12 cellular contexts compared by ENCODE assay signal in the genomic region with DNA sequence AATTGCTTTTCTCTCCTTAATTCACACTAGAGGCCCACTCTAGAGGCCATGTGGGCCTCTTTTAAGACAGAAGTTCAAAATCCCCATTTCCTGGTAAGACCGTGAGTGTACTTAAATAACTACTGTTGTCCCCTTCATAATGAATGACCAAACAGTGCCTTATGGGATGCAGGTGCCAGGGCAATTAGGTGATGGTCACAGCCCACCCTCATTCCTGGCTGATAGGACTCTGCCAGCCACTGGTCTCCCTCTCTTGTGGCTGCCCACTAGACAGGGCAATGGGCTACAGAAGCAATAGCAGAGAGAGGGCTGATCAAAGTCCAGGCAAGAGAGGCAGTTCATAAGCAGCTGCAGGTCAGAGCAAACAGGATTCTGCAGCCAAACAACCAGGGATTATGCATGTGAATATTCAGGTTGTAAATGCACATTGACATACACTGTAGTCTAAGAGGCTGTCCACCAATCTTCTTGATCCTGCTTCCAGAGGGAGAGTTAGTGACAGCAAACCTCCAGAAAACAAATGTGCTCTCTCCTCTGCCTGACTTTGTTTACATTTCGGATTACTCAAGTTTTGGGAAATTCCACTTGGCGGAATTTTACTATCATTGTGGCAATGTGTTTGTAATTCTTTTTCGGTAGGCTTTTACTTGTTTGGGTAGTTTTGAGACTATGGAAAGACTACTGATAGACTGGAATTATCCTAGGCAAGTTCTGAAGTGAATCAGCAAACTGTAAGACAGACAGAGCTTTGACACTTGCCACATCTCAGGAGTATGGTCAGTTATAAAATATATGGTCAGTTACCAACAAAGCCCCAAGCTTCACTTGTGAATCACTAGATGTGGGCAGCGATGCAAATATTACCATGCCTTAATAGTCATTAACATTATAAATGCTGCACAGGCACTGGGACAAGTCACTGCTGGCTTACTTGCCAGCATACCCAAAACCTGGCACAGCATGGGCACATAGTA. TPM values are rescaled to one million over a fixed set of nuclear protein-coding genes. Genes with fewer than 3 reads are reported as not detected.
DNase-seq lines count a peak whose midpoint lies in the region; ATAC-seq, FAIRE-seq and TF ChIP-seq lines count a peak whose summit lies in the region.
"Had no signal": no experiment of that assay in that cellular context is flagged by ENCODE, and none has a peak within 500 bp of the region (broad histone marks: within the 10 kb centered on the region; RNA-seq: fewer than 3 reads in every experiment).

No MANE protein-coding gene starts in this region.

- 65% methylated on average over 5 of the region's 5 CpGs for WGBS in prostate gland

- H3K4me1 ChIP-seq in endothelial cell of umbilical vein (ENCODE audit: control insufficient read depth, extremely low read depth, insufficient read depth, low read length) (peaks cover 53% of the 10 kb centered on the region), mucosa of stomach (ENCODE audit: control insufficient read depth, insufficient read depth, low read length) (peaks cover 79% of the 10 kb centered on the region), prostate gland (replicated peaks) (no peaks in the 10 kb centered on the region)

- H3K79me2 ChIP-seq in endothelial cell of umbilical vein (ENCODE audit: control insufficient read depth, insufficient read depth, low read length): peaks cover 74% of the 10 kb centered on the region

- dilution Hi-C loops in endothelial cell of umbilical vein (cut with MboI; ENCODE audit: extremely low pct_ligation_motif_present, low sequenced_read_pairs): no loop called here

- FAIRE-seq in endothelial cell of umbilical vein (lab: Jason Lieb, UNC): no peak

- no TSS peak for BruUV-seq in endothelial cell of umbilical vein (replicated peaks; lab: Mats Ljungman, UMichigan)

- CTCF ChIA-PET in endothelial cell of umbilical vein (lab: Charles Lee): interaction anchor here (0.7 to 3.9 kb wide), 4 partner anchors 9 to 21 kb away, joined by 4 to 26 read pairs (median 6); a partner anchor contains a TSS

- H3K27me3 ChIP-seq in endothelial cell of umbilical vein (ENCODE audit: control insufficient read depth in 2 of 2, insufficient read depth in 2 of 2, low read length in 2 of 2): no peaks in the 10 kb centered on the region
- no peaks in the 10 kb centered on the region for H3K27me3 ChIP-seq in mucosa of stomach (ENCODE audit: control insufficient read depth, insufficient read depth, low read length)
- no peaks in the 10 kb centered on the region for H3K27me3 ChIP-seq in prostate gland (replicated peaks; ENCODE audit: insufficient read depth)

- H3K9me1 ChIP-seq in endothelial cell of umbilical vein (replicated peaks; ENCODE audit: control insufficient read depth, extremely low read depth, insufficient read depth, low read length): no peaks in the 10 kb centered on the region

- no peak for TF ChIP-seq CTCF in endothelial cell of umbilical vein (IDR thresholded peaks at IDR 0.05; ENCODE audit: extremely low read depth in 1 of 2, insufficient read depth in 1 of 2, low read depth in 1 of 2, low read length in 2 of 2)
- no peak for TF ChIP-seq CTCF in prostate gland (IDR thresholded peaks at IDR 0.05)

- in situ Hi-C loops in Caki2 (cut with HindIII; ENCODE audit: low pct_unique_long_range_greater_than_20kb, low sequenced_read_pairs): no loop called here

- H3K27ac ChIP-seq in endothelial cell of umbilical vein (ENCODE audit: insufficient read depth, low read depth, low read length) (peak overlapping the region; percentile 97), prostate gland (no peak overlapping the region)

- H2AFZ ChIP-seq in endothelial cell of umbilical vein (ENCODE audit: low read depth, low read length): no peak overlapping the region

- no peaks in the 10 kb centered on the region for H3K36me3 ChIP-seq in endothelial cell of umbilical vein (ENCODE audit: control insufficient read depth in 2 of 2, extremely low read depth in 1 of 2, insufficient read depth in 2 of 2, low read length in 2 of 2)
- no peaks in the 10 kb centered on the region for H3K36me3 ChIP-seq in mucosa of stomach (ENCODE audit: control insufficient read depth, insufficient read depth, low read length)
- no peaks in the 10 kb centered on the region for H3K36me3 ChIP-seq in prostate gland

- H3K9me3 ChIP-seq in endothelial cell of umbilical vein (replicated peaks; ENCODE audit: control insufficient read depth, insufficient read depth, low read length) (no peaks in the 10 kb centered on the region), mucosa of stomach (ENCODE audit: control insufficient read depth, low read length) (no peaks in the 10 kb centered on the region), prostate gland (no peaks in the 10 kb centered on the region)

- no peak for TF ChIP-seq POLR2A in endothelial cell of umbilical vein (IDR thresholded peaks at IDR 0.05; ENCODE audit: low read depth, low read length)
- no peak for TF ChIP-seq POLR2A in prostate gland (IDR thresholded peaks at IDR 0.05)

- H3K9ac ChIP-seq in endothelial cell of umbilical vein (replicated peaks; ENCODE audit: extremely low read depth, insufficient read depth, low read length) (no peak overlapping the region), mucosa of stomach (ENCODE audit: low read length) (peak overlapping the region; percentile 60)

- DNase-seq in Caki2 (ENCODE audit: low read depth): peak; percentile 82
- peak; percentile 31 for DNase-seq in NCI-H226
- DNase-seq in endothelial cell of umbilical vein (ENCODE audit: low read depth, low spot score): peak; percentile 51
- DNase-seq in NOMO-1 treated with DMSO at 0.1 percent for 48 hours (lab: John Stamatoyannopoulos, UW; ENCODE audit: unreplicated experiment): no peak
- no peak for DNase-seq in prostate gland (ENCODE audit: low spot score)
- DNase-seq: activated CD4-positive, alpha-beta memory T cell treated with anti-CD3 and anti-CD28 coated beads, Interleukin-2, amount 10 ng/mL, durations not matched to agents 7 days and 5 days; CD8-positive, alpha-beta memory T cell; NCI-H2029 treated with DMSO at 0.1 percent for 48 hours; stimulated activated CD4-positive, alpha-beta T cell treated with anti-CD3 and anti-CD28 coated beads, Interleukin-4, amount 100 ng/mL, for 1 hour had no signal

- H4K20me1 ChIP-seq in endothelial cell of umbilical vein (replicated peaks; ENCODE audit: control insufficient read depth, extremely low read depth, insufficient read depth, low read length): no peaks in the 10 kb centered on the region

- POLR2A ChIA-PET in endothelial cell of umbilical vein (lab: Charles Lee): interaction anchor here (0.6 to 1.6 kb wide), 2 partner anchors 13 to 887 kb away, joined by 3 to 8 read pairs; a partner anchor contains a TSS

- peak overlapping the region; percentile 33 for H3K4me2 ChIP-seq in endothelial cell of umbilical vein (ENCODE audit: insufficient read depth, low read length)

- H3K4me3 ChIP-seq in endothelial cell of umbilical vein (replicated peaks in 1 of 3; ENCODE audit: insufficient read depth in 1 of 3, low read depth in 1 of 3, low read length in 3 of 3): no peak overlapping the region
- H3K4me3 ChIP-seq in mucosa of stomach (ENCODE audit: low read length): no peak overlapping the region
- no peak overlapping the region for H3K4me3 ChIP-seq in prostate gland

- ATAC-seq in HG02588 (IDR thresholded peaks at IDR 0.05; ENCODE audit: unreplicated experiment) (no peak), HG03139 (IDR thresholded peaks at IDR 0.05; ENCODE audit: unreplicated experiment) (no peak)

- intact Hi-C loops in endothelial cell of umbilical vein (cut with micrococcal nuclease): no loop called here
- intact Hi-C loops in prostate gland (cut with DNase I): no loop called here

TF ChIP-seq in endothelial cell of umbilical vein, 7 proteins besides CTCF, POLR2A, EP300 and RAD21:
- no peak for TF ChIP-seq EZH2 (IDR thresholded peaks at IDR 0.05; ENCODE audit: borderline replicate concordance, low read depth, low read length, severe bottlenecking)
- no peak for TF ChIP-seq GATA2 (IDR thresholded peaks at IDR 0.05; ENCODE audit: insufficient read depth, insufficient read length, low read depth, low read length)
- TF ChIP-seq, protein P1, sequence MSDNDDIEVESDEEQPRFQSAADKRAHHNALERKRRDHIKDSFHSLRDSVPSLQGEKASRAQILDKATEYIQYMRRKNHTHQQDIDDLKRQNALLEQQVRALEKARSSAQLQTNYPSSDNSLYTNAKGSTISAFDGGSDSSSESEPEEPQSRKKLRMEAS (IDR thresholded peaks at IDR 0.05; ENCODE audit: insufficient read depth, insufficient read length): no peak
- TF ChIP-seq MYC (IDR thresholded peaks at IDR 0.05; ENCODE audit: low read depth, low read length): no peak
- TF ChIP-seq FOS (IDR thresholded peaks at IDR 0.05; ENCODE audit: borderline replicate concordance, insufficient read depth, low read length): no peak
- no peak for TF ChIP-seq POLR2AphosphoS5 (IDR thresholded peaks at IDR 0.05; ENCODE audit: insufficient read depth, low read depth, low read length)
- TF ChIP-seq JUN (IDR thresholded peaks at IDR 0.05; ENCODE audit: borderline replicate concordance, insufficient read depth, insufficient read length, low read depth): no peak

RNA-seq across cellular contexts. Expression of a gene that starts 12.8 kb away (rescaled TPM):
- total RNA-seq in Caki2 (2014; rRNA removed; shearing (Covaris generic); ENCODE audit: low replicate concordance): 21.6 and 32.6 TPM in 2 replicates
- 74.0 and 88.3 TPM in 2 replicates for total RNA-seq in endothelial cell of umbilical vein
- polyA plus RNA-seq in endothelial cell of umbilical vein: 14.5 and 15.2 TPM in 2 replicates
- 11.3 and 12.8 TPM in 2 replicates for polyA plus RNA-seq in endothelial cell of umbilical vein (2011; cell fraction: cytosol; rRNA removed)
- polyA plus RNA-seq in endothelial cell of umbilical vein (2011; cell fraction: nucleus; rRNA removed): 26.0 and 29.7 TPM in 2 replicates
- polyA plus RNA-seq in endothelial cell of umbilical vein (2012): 46.0 and 69.9 TPM in 2 replicates
- polyA minus RNA-seq in endothelial cell of umbilical vein: 118 and 121 TPM in 2 replicates
- polyA minus RNA-seq in endothelial cell of umbilical vein (2011; cell fraction: cytosol; rRNA and poly(A)+ RNA removed): 6.0 TPM
- 352 and 446 TPM in 2 replicates for polyA minus RNA-seq in endothelial cell of umbilical vein (2011; cell fraction: nucleus; rRNA and poly(A)+ RNA removed)
- 10 to 100 TPM; 32.0 to 64.6 TPM for total RNA-seq in prostate gland

Comparison
In these comparisons a context has a peak if more than half of its experiments do, and no peak if none do; other contexts are left out.
1. DNase-seq: peak in Caki2 (single experiment), NCI-H226 (single experiment) and endothelial cell of umbilical vein (single experiment); none in NOMO-1 treated with DMSO at 0.1 percent for 48 hours (single experiment) and prostate gland (single experiment).